Comparison of ENCODE assay signal across 18 cellular contexts in genomic region chr13:90084684-90085290, GRCh38.
DNase-seq lines count a peak whose midpoint lies in the region; ATAC-seq and TF ChIP-seq lines count a peak whose summit lies in the region.
"Had no signal": no experiment of that assay in that cellular context is flagged by ENCODE, and none has a peak within 500 bp of the region (broad histone marks: within the 10 kb centered on the region; RNA-seq: fewer than 3 reads in every experiment).

No MANE protein-coding gene starts in this region.

- no peak overlapping the region for H3K4me3 Mint-ChIP-seq in activated naive CD8-positive, alpha-beta T cell treated with anti-CD3 and anti-CD28 coated beads, Interleukin-2, amount 50 U/mL, for 24 hours
- no peak overlapping the region for H3K4me3 Mint-ChIP-seq in activated naive CD4-positive, alpha-beta T cell treated with anti-CD3 and anti-CD28 coated beads for 36 hours
- H3K4me3 Mint-ChIP-seq: CD8-positive, alpha-beta T cell; IgD-negative memory B cell had no signal

- CTCF ChIA-PET in BJ (lab: Yijun Ruan, JAX): no interaction called here
- CTCF ChIA-PET in HEK293T (lab: Yijun Ruan, JAX): no interaction called here
- CTCF ChIA-PET in activated naive CD4-positive, alpha-beta T cell treated with anti-CD3 and anti-CD28 coated beads for 36 hours (lab: Charles Lee): no interaction called here

- intact Hi-C loops in activated naive CD4-positive, alpha-beta T cell treated with anti-CD3 and anti-CD28 coated beads for 36 hours (cut with micrococcal nuclease): no loop called here

- TF ChIP-seq CTCF in BJ (IDR thresholded peaks at IDR 0.05; ENCODE audit: insufficient read depth, low read depth, low read length) (no peak), epithelial cell of esophagus (IDR thresholded peaks at IDR 0.05; ENCODE audit: insufficient read depth, low read depth, low read length, missing control alignments) (no peak)

- H3K36me3 ChIP-seq in BJ (ENCODE audit: control insufficient read depth, insufficient read depth, low read length): no peaks in the 10 kb centered on the region
- no peaks in the 10 kb centered on the region for H3K36me3 ChIP-seq in Karpas-422 (ENCODE audit: insufficient read depth, low read length)
- H3K36me3 ChIP-seq: BLaER1 had no signal

- H3K27me3 Mint-ChIP-seq in activated naive CD8-positive, alpha-beta T cell treated with anti-CD3 and anti-CD28 coated beads, Interleukin-2, amount 50 U/mL, for 24 hours: no peaks in the 10 kb centered on the region
- H3K27me3 Mint-ChIP-seq in activated naive CD4-positive, alpha-beta T cell treated with anti-CD3 and anti-CD28 coated beads for 36 hours (ENCODE audit: low read depth): no peaks in the 10 kb centered on the region
- H3K27me3 Mint-ChIP-seq: IgD-negative memory B cell had no signal

- H3K27ac Mint-ChIP-seq in activated naive CD8-positive, alpha-beta T cell treated with anti-CD3 and anti-CD28 coated beads, Interleukin-2, amount 50 U/mL, for 24 hours: no peak overlapping the region
- no peak overlapping the region for H3K27ac Mint-ChIP-seq in activated naive CD4-positive, alpha-beta T cell treated with anti-CD3 and anti-CD28 coated beads for 36 hours
- H3K27ac Mint-ChIP-seq: CD8-positive, alpha-beta T cell; IgD-negative memory B cell had no signal

- H3K27me3 ChIP-seq in BJ (ENCODE audit: control insufficient read depth, insufficient read depth, low read length): no peaks in the 10 kb centered on the region
- H3K27me3 ChIP-seq in Karpas-422 (ENCODE audit: low read length): no peaks in the 10 kb centered on the region
- H3K27me3 ChIP-seq: BLaER1 had no signal

- no peak overlapping the region for H3K4me2 ChIP-seq in Karpas-422 (ENCODE audit: low read depth, low read length, poor library complexity, severe bottlenecking)
- H3K4me2 ChIP-seq: BLaER1 had no signal

- H3K9ac ChIP-seq in Karpas-422 (ENCODE audit: low read length): no peak overlapping the region
- H3K9ac ChIP-seq: BLaER1 had no signal

- no peaks in the 10 kb centered on the region for H4K20me1 ChIP-seq in Karpas-422 (ENCODE audit: insufficient read depth, low read depth, low read length)
- H4K20me1 ChIP-seq: BLaER1 had no signal

- H2AFZ ChIP-seq in Karpas-422 (ENCODE audit: low read length): no peak overlapping the region

- H3K4me3 ChIP-seq in BJ (ENCODE audit: low read depth, low read length) (no peak overlapping the region), epithelial cell of esophagus (ENCODE audit: low read length) (no peak overlapping the region), skeletal muscle cell (ENCODE audit: low read depth, low read length) (no peak overlapping the region), Karpas-422 (ENCODE audit: low read length) (no peak overlapping the region)
- H3K4me3 ChIP-seq: BLaER1 had no signal

- no peaks in the 10 kb centered on the region for H3K4me1 Mint-ChIP-seq in activated naive CD8-positive, alpha-beta T cell treated with anti-CD3 and anti-CD28 coated beads, Interleukin-2, amount 50 U/mL, for 24 hours
- no peaks in the 10 kb centered on the region for H3K4me1 Mint-ChIP-seq in activated naive CD4-positive, alpha-beta T cell treated with anti-CD3 and anti-CD28 coated beads for 36 hours (ENCODE audit: low read depth)
- H3K4me1 Mint-ChIP-seq: IgD-negative memory B cell had no signal

- DNase-seq in BJ (ENCODE audit: low read depth) (peak; percentile 9), HEK293T (ENCODE audit: extremely low spot score) (no peak), epithelial cell of esophagus (ENCODE audit: low read depth) (peak; percentile 5), skeletal muscle cell (ENCODE audit: low read depth) (peak; percentile 23), Karpas-422 (no peak)
- DNase-seq in activated naive CD8-positive, alpha-beta T cell treated with anti-CD3 and anti-CD28 coated beads, Interleukin-2, amount 50 U/mL, for 24 hours: no peak
- no peak for DNase-seq in activated naive CD4-positive, alpha-beta T cell treated with anti-CD3 and anti-CD28 coated beads for 36 hours
- DNase-seq: ACHN; CD8-positive, alpha-beta T cell; DND-41; GF-D8; NCI-H187; NCI-H446; NCI-H69; RPMI8226; SW 1271 had no signal

- no peaks in the 10 kb centered on the region for H3K79me2 ChIP-seq in Karpas-422 (ENCODE audit: low read length)

- ATAC-seq in activated naive CD8-positive, alpha-beta T cell treated with anti-CD3 and anti-CD28 coated beads, Interleukin-2, amount 50 U/mL, for 24 hours: no peak
- ATAC-seq: CD8-positive, alpha-beta T cell had no signal

- H3K36me3 Mint-ChIP-seq in activated naive CD8-positive, alpha-beta T cell treated with anti-CD3 and anti-CD28 coated beads, Interleukin-2, amount 50 U/mL, for 24 hours (ENCODE audit: low read depth): no peaks in the 10 kb centered on the region
- no peaks in the 10 kb centered on the region for H3K36me3 Mint-ChIP-seq in activated naive CD4-positive, alpha-beta T cell treated with anti-CD3 and anti-CD28 coated beads for 36 hours (ENCODE audit: low read depth)
- H3K36me3 Mint-ChIP-seq: CD8-positive, alpha-beta T cell had no signal

- peaks cover 18% of the 10 kb centered on the region for H3K9me3 Mint-ChIP-seq in activated naive CD8-positive, alpha-beta T cell treated with anti-CD3 and anti-CD28 coated beads, Interleukin-2, amount 50 U/mL, for 24 hours
- H3K9me3 Mint-ChIP-seq in activated naive CD4-positive, alpha-beta T cell treated with anti-CD3 and anti-CD28 coated beads for 36 hours: peaks cover 15% of the 10 kb centered on the region

- H3K4me1 ChIP-seq in Karpas-422 (ENCODE audit: low read length): no peaks in the 10 kb centered on the region
- H3K4me1 ChIP-seq: BLaER1 had no signal

- no peak overlapping the region for H3K27ac ChIP-seq in Karpas-422 (ENCODE audit: low read length)
- H3K27ac ChIP-seq: BLaER1 had no signal

- POLR2A ChIA-PET in BJ (lab: Charles Lee): no interaction called here
- POLR2A ChIA-PET in HEK293T (lab: Yijun Ruan, JAX): no interaction called here

- no peaks in the 10 kb centered on the region for H3K9me3 ChIP-seq in Karpas-422 (ENCODE audit: low read length)
- H3K9me3 ChIP-seq: BLaER1 had no signal

- H3K9me2 ChIP-seq in Karpas-422 (replicated peaks; ENCODE audit: insufficient read depth, low read length): no peaks in the 10 kb centered on the region

TF ChIP-seq in HEK293T, 16 proteins besides CTCF, POLR2A, EP300 and RAD21:
- TF ChIP-seq L3MBTL2 (conservative IDR thresholded peaks at IDR 0.05): 0 out of 2 replicates have a peak, but pooled peaks have one; percentile 2
- no peak for TF ChIP-seq SP1 (IDR thresholded peaks at IDR 0.05)
- TF ChIP-seq ELF4 (IDR thresholded peaks at IDR 0.05): no peak
- no peak for TF ChIP-seq FOXA1 (IDR thresholded peaks at IDR 0.05)
- no peak for TF ChIP-seq LEF1 (IDR thresholded peaks at IDR 0.05; ENCODE audit: borderline replicate concordance)
- TF ChIP-seq ZNF384 (IDR thresholded peaks at IDR 0.05): no peak

Comparison
In these comparisons a context has a peak if more than half of its experiments do, and no peak if none do; other contexts are left out.
1. DNase-seq: peak in BJ (single experiment), epithelial cell of esophagus (single experiment) and skeletal muscle cell (single experiment); none in HEK293T (single experiment), Karpas-422 (single experiment), activated naive CD8-positive, alpha-beta T cell treated with anti-CD3 and anti-CD28 coated beads, Interleukin-2, amount 50 U/mL, for 24 hours (single experiment) and activated naive CD4-positive, alpha-beta T cell treated with anti-CD3 and anti-CD28 coated beads for 36 hours (single experiment).